Comparison of ENCODE assay signal across 29 cellular contexts in the genomic region with DNA sequence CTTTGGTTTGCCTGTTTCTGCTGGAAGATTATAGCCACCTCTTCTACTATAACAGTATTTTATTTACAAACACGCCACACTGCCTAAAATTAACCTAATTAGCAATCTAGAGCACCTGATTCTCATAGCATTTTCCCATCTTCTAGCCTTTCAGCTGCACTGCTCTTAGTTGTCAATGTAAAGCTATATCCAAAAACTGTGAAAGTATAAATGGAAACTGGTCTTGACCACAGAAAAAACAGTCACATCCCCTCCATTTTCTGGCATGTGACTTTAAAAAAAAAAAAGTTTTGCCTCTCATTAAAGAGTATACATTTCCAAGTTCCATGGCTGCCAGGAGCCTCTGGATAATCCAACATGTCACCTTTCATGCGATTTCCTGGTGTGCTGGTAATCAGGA.
"Had no signal": no experiment of that assay in that cellular context is flagged by ENCODE, and none has a peak within 500 bp of the region (broad histone marks: within the 10 kb centered on the region; RNA-seq: fewer than 3 reads in every experiment).

No MANE protein-coding gene starts in this region.

- H3K27me3 ChIP-seq: ovary, right lobe of liver, sigmoid colon, suprapubic skin, testis, tibial artery, transverse colon, upper lobe of right lung, uterus had no signal

- H3K27ac Mint-ChIP-seq: naive thymus-derived CD4-positive, alpha-beta T cell; natural killer cell; nephron; progenitor cell of endocrine pancreas; stimulated activated effector memory CD8-positive, alpha-beta T cell treated with anti-CD3 and anti-CD28 coated beads, Interleukin-12 subunit alpha, Interleukin-12 subunit beta, amount 100 ng/mL, for 72 hours; stimulated activated naive B cell treated with anti-CD40 and anti-IgM and Interleukin-4, amounts not matched to agents 10 μg/mL and 1 μg/mL and 100 μg/mL, for 72 hours; stimulated activated naive CD8-positive, alpha-beta T cell treated with anti-CD3 and anti-CD28 coated beads, Interleukin-15, amount 100 ng/mL, for 72 hours; type B pancreatic cell had no signal

- H3K4me3 ChIP-seq: ovary, psoas muscle, right lobe of liver, sigmoid colon, suprapubic skin, testis, tibial artery, transverse colon, upper lobe of right lung, uterus had no signal

- H3K4me1 ChIP-seq: parathyroid adenoma, psoas muscle, right lobe of liver, sigmoid colon, suprapubic skin, testis, tibial artery, transverse colon, upper lobe of right lung, uterus had no signal

- H3K9me3 ChIP-seq: ovary, psoas muscle, right lobe of liver, testis, tibial artery, transverse colon, uterus had no signal

- H3K4me3 Mint-ChIP-seq: naive thymus-derived CD4-positive, alpha-beta T cell; natural killer cell; nephron; stimulated activated effector memory CD8-positive, alpha-beta T cell treated with anti-CD3 and anti-CD28 coated beads, Interleukin-12 subunit alpha, Interleukin-12 subunit beta, amount 100 ng/mL, for 72 hours; stimulated activated naive B cell treated with anti-CD40 and anti-IgM and Interleukin-4, amounts not matched to agents 10 μg/mL and 1 μg/mL and 100 μg/mL, for 72 hours; stimulated activated naive CD8-positive, alpha-beta T cell treated with anti-CD3 and anti-CD28 coated beads, Interleukin-15, amount 100 ng/mL, for 72 hours; type B pancreatic cell had no signal

- DNase-seq: naive thymus-derived CD4-positive, alpha-beta T cell; natural killer cell; occipital lobe; ovary; posterior cingulate gyrus; psoas muscle; right cardiac atrium; right lobe of liver; sigmoid colon; small intestine; stimulated activated CD4-positive, alpha-beta T cell treated with anti-CD3 and anti-CD28 coated beads, Interleukin-15, amount 100 ng/mL, for 24 hours; stimulated activated CD4-positive, alpha-beta T cell treated with anti-CD3 and anti-CD28 coated beads, Interleukin-2, amount 100 ng/mL, for 24 hours; stimulated activated CD4-positive, alpha-beta T cell treated with anti-CD3 and anti-CD28 coated beads, Interleukin-2, amount 100 ng/mL, for 48 hours; stimulated activated CD4-positive, alpha-beta T cell treated with anti-CD3 and anti-CD28 coated beads, Interleukin-4, amount 100 ng/mL, for 24 hours; stimulated activated naive B cell treated with anti-CD40 and anti-IgM and Interleukin-4, amounts not matched to agents 10 μg/mL and 1 μg/mL and 100 μg/mL, for 72 hours; stimulated activated naive CD8-positive, alpha-beta T cell treated with anti-CD3 and anti-CD28 coated beads, Interleukin-15, amount 100 ng/mL, for 72 hours; stimulated activated naive CD8-positive, alpha-beta T cell treated with anti-CD3 and anti-CD28 coated beads, Interleukin-15, Interleukin-2, amounts not matched to agents 100 U/mL and 50 U/mL, for 24 hours; substantia nigra; testis; tibial artery; transverse colon; upper lobe of right lung; uterus had no signal

- H3K4me1 Mint-ChIP-seq: naive thymus-derived CD4-positive, alpha-beta T cell; natural killer cell; nephron; stimulated activated effector memory CD8-positive, alpha-beta T cell treated with anti-CD3 and anti-CD28 coated beads, Interleukin-12 subunit alpha, Interleukin-12 subunit beta, amount 100 ng/mL, for 72 hours; stimulated activated naive B cell treated with anti-CD40 and anti-IgM and Interleukin-4, amounts not matched to agents 10 μg/mL and 1 μg/mL and 100 μg/mL, for 72 hours; stimulated activated naive CD8-positive, alpha-beta T cell treated with anti-CD3 and anti-CD28 coated beads, Interleukin-15, amount 100 ng/mL, for 72 hours had no signal

- H3K36me3 ChIP-seq: ovary, right lobe of liver, sigmoid colon, suprapubic skin, tibial artery, transverse colon, upper lobe of right lung, uterus had no signal

- H3K27me3 Mint-ChIP-seq: progenitor cell of endocrine pancreas; stimulated activated naive CD8-positive, alpha-beta T cell treated with anti-CD3 and anti-CD28 coated beads, Interleukin-15, amount 100 ng/mL, for 72 hours; type B pancreatic cell had no signal

- H3K27ac ChIP-seq: ovary, parathyroid adenoma, psoas muscle, right lobe of liver, sigmoid colon, suprapubic skin, testis, tibial artery, transverse colon, upper lobe of right lung, uterus had no signal

- ATAC-seq: naive thymus-derived CD4-positive, alpha-beta T cell; natural killer cell; psoas muscle; right cardiac atrium; right lobe of liver; stimulated activated effector memory CD8-positive, alpha-beta T cell treated with anti-CD3 and anti-CD28 coated beads, Interleukin-12 subunit alpha, Interleukin-12 subunit beta, amount 100 ng/mL, for 72 hours; stimulated activated naive B cell treated with anti-CD40 and anti-IgM and Interleukin-4, amounts not matched to agents 10 μg/mL and 1 μg/mL and 100 μg/mL, for 72 hours; stimulated activated naive CD8-positive, alpha-beta T cell treated with anti-CD3 and anti-CD28 coated beads, Interleukin-15, amount 100 ng/mL, for 72 hours; stimulated activated naive CD8-positive, alpha-beta T cell treated with anti-CD3 and anti-CD28 coated beads, Interleukin-15, Interleukin-2, amounts not matched to agents 100 U/mL and 50 U/mL, for 24 hours; upper lobe of right lung had no signal

- H3K36me3 Mint-ChIP-seq: stimulated activated effector memory CD8-positive, alpha-beta T cell treated with anti-CD3 and anti-CD28 coated beads, Interleukin-12 subunit alpha, Interleukin-12 subunit beta, amount 100 ng/mL, for 72 hours had no signal
